ENCODE assay signal across 11 cellular contexts in genomic region chr1:39110325-39110851, GRCh38.
A peak's percentile ranks its signal among the peaks of the same experiment; 100 is the strongest.
DNase-seq lines count a peak whose midpoint lies in the region; ATAC-seq, FAIRE-seq and TF ChIP-seq lines count a peak whose summit lies in the region.
"Had no signal": no experiment of that assay in that cellular context is flagged by ENCODE, and none has a peak within 500 bp of the region (broad histone marks: within the 10 kb centered on the region; RNA-seq: fewer than 3 reads in every experiment).

No MANE protein-coding gene starts in this region.

- H3K4me1 Mint-ChIP-seq in mesothelial cell of epicardium, result peaks cover 13% of the 10 kb centered on the region

- H3K9me3 Mint-ChIP-seq in mesothelial cell of epicardium, result no peaks in the 10 kb centered on the region

- intact Hi-C loops in Right ventricle myocardium inferior (cut with DNase I), result no loop called here
- intact Hi-C loops in left ventricle myocardium inferior (cut with micrococcal nuclease), result no loop called here
- intact Hi-C loops in endothelial cell of umbilical vein (cut with micrococcal nuclease), result no loop called here

- peak; percentile 79 for ATAC-seq in Right ventricle myocardium inferior
- no peak for ATAC-seq in HG03108 (IDR thresholded peaks at IDR 0.05; ENCODE audit: unreplicated experiment)
- ATAC-seq in GM18502 (IDR thresholded peaks at IDR 0.05; ENCODE audit: poor library complexity, unreplicated experiment), result no peak
- ATAC-seq: activated CD8-positive, alpha-beta memory T cell treated with anti-CD3 and anti-CD28 coated beads, Interleukin-2, amount 10 ng/mL, durations not matched to agents 7 days and 5 days had no signal

- DNase-seq in Right ventricle myocardium inferior (ENCODE audit: missing footprints) (no peak), left ventricle myocardium inferior (no peak), endothelial cell of umbilical vein (ENCODE audit: low read depth, low spot score) (peak; percentile 87), mesothelial cell of epicardium (ENCODE audit: low spot score in 2 of 2, unreplicated experiment in 2 of 2) (no peak), COLO668 (lab: John Stamatoyannopoulos, UW; ENCODE audit: unreplicated experiment) (no peak), NCI-H524 treated with DMSO at 0.1 percent for 48 hours (lab: John Stamatoyannopoulos, UW) (no peak)
- DNase-seq: activated CD8-positive, alpha-beta memory T cell treated with anti-CD3 and anti-CD28 coated beads, Interleukin-2, amount 10 ng/mL, durations not matched to agents 7 days and 5 days; AML-193; stimulated activated CD4-positive, alpha-beta T cell treated with anti-CD3 and anti-CD28 coated beads, Interleukin-2, amount 100 ng/mL, for 48 hours had no signal

- H3K27me3 Mint-ChIP-seq in mesothelial cell of epicardium (ENCODE audit: low read depth), result no peaks in the 10 kb centered on the region

- no peak overlapping the region for H3K27ac ChIP-seq in left ventricle myocardium inferior (replicated peaks)
- H3K27ac ChIP-seq in endothelial cell of umbilical vein (ENCODE audit: insufficient read depth, low read depth, low read length), result peak overlapping the region; percentile 88

- H3K4me3 ChIP-seq in left ventricle myocardium inferior (no peak overlapping the region), endothelial cell of umbilical vein (replicated peaks in 1 of 3; ENCODE audit: insufficient read depth in 1 of 3, low read depth in 1 of 3, low read length in 3 of 3) (no peak overlapping the region)

- TF ChIP-seq CTCF in left ventricle myocardium inferior (IDR thresholded peaks at IDR 0.05; ENCODE audit: borderline replicate concordance) (no peak), endothelial cell of umbilical vein (IDR thresholded peaks at IDR 0.05; ENCODE audit: extremely low read depth in 1 of 2, insufficient read depth in 1 of 2, low read depth in 1 of 2, low read length in 2 of 2) (no peak), mesothelial cell of epicardium (IDR thresholded peaks at IDR 0.05; ENCODE audit: unreplicated experiment) (no peak)

- CTCF ChIA-PET in endothelial cell of umbilical vein (lab: Charles Lee), result interaction anchor here (0.9 to 7.0 kb wide), 8 partner anchors 9 to 301 kb away, joined by 3 to 82 read pairs (median 7); no protein-coding TSS in a partner anchor

- no peaks in the 10 kb centered on the region for H3K9me3 ChIP-seq in left ventricle myocardium inferior (replicated peaks)
- H3K9me3 ChIP-seq in endothelial cell of umbilical vein (replicated peaks; ENCODE audit: control insufficient read depth, insufficient read depth, low read length), result no peaks in the 10 kb centered on the region

- H3K27me3 ChIP-seq in left ventricle myocardium inferior (ENCODE audit: low read depth) (no peaks in the 10 kb centered on the region), endothelial cell of umbilical vein (ENCODE audit: control insufficient read depth in 2 of 2, insufficient read depth in 2 of 2, low read length in 2 of 2) (no peaks in the 10 kb centered on the region)

- TF ChIP-seq POLR2A in endothelial cell of umbilical vein (IDR thresholded peaks at IDR 0.05; ENCODE audit: low read depth, low read length), result no peak

- BruUV-seq in endothelial cell of umbilical vein (replicated peaks; lab: Mats Ljungman, UMichigan), result no TSS peak

- FAIRE-seq in endothelial cell of umbilical vein (lab: Jason Lieb, UNC), result peak; percentile 84

- H3K36me3 Mint-ChIP-seq in mesothelial cell of epicardium, result no peaks in the 10 kb centered on the region
- H3K36me3 Mint-ChIP-seq: activated CD8-positive, alpha-beta memory T cell treated with anti-CD3 and anti-CD28 coated beads, Interleukin-2, amount 10 ng/mL, durations not matched to agents 7 days and 5 days had no signal

- H4K20me1 ChIP-seq in endothelial cell of umbilical vein (replicated peaks; ENCODE audit: control insufficient read depth, extremely low read depth, insufficient read depth, low read length), result peaks cover 13% of the 10 kb centered on the region

- peak overlapping the region; percentile 71 for H3K9ac ChIP-seq in endothelial cell of umbilical vein (replicated peaks; ENCODE audit: extremely low read depth, insufficient read depth, low read length)

- H3K36me3 ChIP-seq in left ventricle myocardium inferior (no peaks in the 10 kb centered on the region), endothelial cell of umbilical vein (ENCODE audit: control insufficient read depth in 2 of 2, extremely low read depth in 1 of 2, insufficient read depth in 2 of 2, low read length in 2 of 2) (no peaks in the 10 kb centered on the region)

- H3K79me2 ChIP-seq in endothelial cell of umbilical vein (ENCODE audit: control insufficient read depth, insufficient read depth, low read length), result peaks cover 98% of the 10 kb centered on the region

- no peaks in the 10 kb centered on the region for H3K9me1 ChIP-seq in endothelial cell of umbilical vein (replicated peaks; ENCODE audit: control insufficient read depth, extremely low read depth, insufficient read depth, low read length)

- H3K4me3 Mint-ChIP-seq in mesothelial cell of epicardium, result no peak overlapping the region
- H3K4me3 Mint-ChIP-seq: activated CD8-positive, alpha-beta memory T cell treated with anti-CD3 and anti-CD28 coated beads, Interleukin-2, amount 10 ng/mL, durations not matched to agents 7 days and 5 days had no signal

- dilution Hi-C loops in endothelial cell of umbilical vein (cut with MboI; ENCODE audit: extremely low pct_ligation_motif_present, low sequenced_read_pairs), result no loop called here

- POLR2A ChIA-PET in endothelial cell of umbilical vein (lab: Charles Lee), result interaction anchor here (1.1 kb wide), 1 partner anchor 23 kb away, joined by 3 read pairs; no protein-coding TSS in a partner anchor

- no peak overlapping the region for H2AFZ ChIP-seq in endothelial cell of umbilical vein (ENCODE audit: low read depth, low read length)

- peaks cover 71% of the 10 kb centered on the region for H3K4me1 ChIP-seq in left ventricle myocardium inferior
- peaks cover 58% of the 10 kb centered on the region for H3K4me1 ChIP-seq in endothelial cell of umbilical vein (ENCODE audit: control insufficient read depth, extremely low read depth, insufficient read depth, low read length)

- H3K4me2 ChIP-seq in endothelial cell of umbilical vein (ENCODE audit: insufficient read depth, low read length), result peak overlapping the region; percentile 27

- H3K27ac Mint-ChIP-seq in mesothelial cell of epicardium, result peak overlapping the region; percentile 57
- H3K27ac Mint-ChIP-seq: activated CD8-positive, alpha-beta memory T cell treated with anti-CD3 and anti-CD28 coated beads, Interleukin-2, amount 10 ng/mL, durations not matched to agents 7 days and 5 days had no signal

TF ChIP-seq in endothelial cell of umbilical vein, 7 proteins besides CTCF, POLR2A, EP300 and RAD21:
- TF ChIP-seq GATA2 (IDR thresholded peaks at IDR 0.05; ENCODE audit: insufficient read depth, insufficient read length, low read depth, low read length) (no peak), JUN (IDR thresholded peaks at IDR 0.05; ENCODE audit: borderline replicate concordance, insufficient read depth, insufficient read length, low read depth) (peak; percentile 69)
